Comparison of ENCODE assay signal across 1 cellular context in the genomic region with DNA sequence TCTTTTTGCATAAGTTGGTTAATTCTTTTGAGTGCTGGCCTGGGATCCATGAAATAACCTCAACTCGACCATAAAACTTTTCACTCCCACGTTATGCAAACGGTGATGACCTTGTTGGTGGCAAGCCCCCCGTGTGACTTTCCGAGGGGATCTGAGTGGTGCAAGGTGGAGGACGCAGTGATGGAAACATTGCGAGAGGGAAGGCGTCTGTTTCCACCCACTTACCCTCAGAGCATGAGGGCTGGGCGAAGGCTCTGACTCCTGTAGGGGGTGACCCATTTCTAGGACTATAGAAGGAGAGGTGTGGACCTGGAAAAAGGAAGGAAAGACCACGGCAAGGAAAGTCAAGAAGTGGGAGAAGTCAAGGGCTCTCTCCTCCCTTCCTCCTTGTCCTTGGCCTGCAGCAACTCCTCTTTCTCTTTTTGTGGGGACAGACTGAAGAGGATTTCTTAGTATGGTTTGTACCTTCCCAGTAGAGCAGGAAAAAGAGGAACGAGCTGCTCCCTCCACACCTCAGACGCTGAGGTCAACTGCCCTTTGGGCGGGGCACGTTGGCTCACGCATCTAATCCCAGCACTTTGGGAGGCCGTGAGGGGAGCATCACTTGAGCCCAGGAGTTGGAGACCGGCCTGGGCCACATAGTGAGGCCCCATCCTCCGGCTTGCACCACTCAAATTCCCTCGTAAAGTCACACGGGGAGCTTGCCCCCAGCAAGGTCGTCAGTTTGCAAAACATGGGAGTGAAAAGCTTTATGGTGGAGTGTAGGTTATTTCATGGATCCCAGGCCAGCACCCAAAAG.
TF ChIP-seq lines count a peak whose summit lies in the region.

No MANE protein-coding gene starts in this region.

TF ChIP-seq in IMR-90, 13 proteins besides CTCF, POLR2A, EP300 and RAD21:
- TF ChIP-seq RCOR1 (IDR thresholded peaks at IDR 0.05; ENCODE audit: insufficient replicate concordance, low read length) (no peak), CHD1 (IDR thresholded peaks at IDR 0.05; ENCODE audit: low read depth, low read length) (no peak), MAZ (IDR thresholded peaks at IDR 0.05; ENCODE audit: borderline replicate concordance, low read depth, low read length) (no peak), SMC3 (IDR thresholded peaks at IDR 0.05; ENCODE audit: low read depth, low read length) (no peak), RFX5 (IDR thresholded peaks at IDR 0.05; ENCODE audit: low read depth, low read length) (no peak), NFE2L2 (IDR thresholded peaks at IDR 0.05; ENCODE audit: low read depth, low read length) (no peak), MXI1 (IDR thresholded peaks at IDR 0.05; ENCODE audit: borderline replicate concordance, low read depth, low read length) (no peak), FOS (IDR thresholded peaks at IDR 0.05; ENCODE audit: low read depth, low read length) (no peak), BHLHE40 (IDR thresholded peaks at IDR 0.05; ENCODE audit: low read depth, low read length) (no peak)
- TF ChIP-seq, protein P1, sequence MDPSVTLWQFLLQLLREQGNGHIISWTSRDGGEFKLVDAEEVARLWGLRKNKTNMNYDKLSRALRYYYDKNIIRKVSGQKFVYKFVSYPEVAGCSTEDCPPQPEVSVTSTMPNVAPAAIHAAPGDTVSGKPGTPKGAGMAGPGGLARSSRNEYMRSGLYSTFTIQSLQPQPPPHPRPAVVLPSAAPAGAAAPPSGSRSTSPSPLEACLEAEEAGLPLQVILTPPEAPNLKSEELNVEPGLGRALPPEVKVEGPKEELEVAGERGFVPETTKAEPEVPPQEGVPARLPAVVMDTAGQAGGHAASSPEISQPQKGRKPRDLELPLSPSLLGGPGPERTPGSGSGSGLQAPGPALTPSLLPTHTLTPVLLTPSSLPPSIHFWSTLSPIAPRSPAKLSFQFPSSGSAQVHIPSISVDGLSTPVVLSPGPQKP (IDR thresholded peaks at IDR 0.05; ENCODE audit: borderline replicate concordance, low read depth, low read length), result no peak
- TF ChIP-seq, protein P2, sequence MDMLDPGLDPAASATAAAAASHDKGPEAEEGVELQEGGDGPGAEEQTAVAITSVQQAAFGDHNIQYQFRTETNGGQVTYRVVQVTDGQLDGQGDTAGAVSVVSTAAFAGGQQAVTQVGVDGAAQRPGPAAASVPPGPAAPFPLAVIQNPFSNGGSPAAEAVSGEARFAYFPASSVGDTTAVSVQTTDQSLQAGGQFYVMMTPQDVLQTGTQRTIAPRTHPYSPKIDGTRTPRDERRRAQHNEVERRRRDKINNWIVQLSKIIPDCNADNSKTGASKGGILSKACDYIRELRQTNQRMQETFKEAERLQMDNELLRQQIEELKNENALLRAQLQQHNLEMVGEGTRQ (IDR thresholded peaks at IDR 0.05; ENCODE audit: low read depth, low read length), result no peak
